ENCODE assay signal across 31 cellular contexts in genomic region chr3:65013053-65013452, GRCh38.
"Had no signal": no experiment of that assay in that cellular context is flagged by ENCODE, and none has a peak within 500 bp of the region (broad histone marks: within the 10 kb centered on the region; RNA-seq: fewer than 3 reads in every experiment).

No MANE protein-coding gene starts in this region.

- H3K36me3 Mint-ChIP-seq: naive thymus-derived CD8-positive, alpha-beta T cell; neural progenitor cell; stimulated activated memory B cell treated with anti-CD40 and anti-IgM and Interleukin-4, amounts not matched to agents 10 μg/mL and 1 μg/mL and 100 μg/mL, for 72 hours had no signal

- H3K9me3 ChIP-seq: ovary, psoas muscle, right lobe of liver, thoracic aorta, thyroid gland, tibial nerve, upper lobe of left lung had no signal

- H3K4me1 ChIP-seq: neural progenitor cell, parathyroid adenoma, psoas muscle, spleen, thyroid gland, tibial nerve, upper lobe of left lung, vagina had no signal

- FAIRE-seq: urothelium cell line had no signal

- H3K4me3 ChIP-seq: neural progenitor cell, ovary, psoas muscle, right lobe of liver, skin epidermis, smooth muscle cell, spleen, thoracic aorta, thyroid gland, tibial nerve, upper lobe of left lung, vagina had no signal

- H3K4me3 Mint-ChIP-seq: naive thymus-derived CD8-positive, alpha-beta T cell; natural killer cell treated with Interleukin-12 subunit alpha and Interleukin-12 subunit beta and Interleukin-15 and Interleukin-18, amount 100 ng/mL, for 72 hours; nephron progenitor cell; neural progenitor cell; stimulated activated memory B cell treated with anti-CD40 and anti-IgM and Interleukin-4, amounts not matched to agents 10 μg/mL and 1 μg/mL and 100 μg/mL, for 72 hours; stimulated activated naive CD8-positive, alpha-beta T cell treated with anti-CD3 and anti-CD28 coated beads, Interleukin-15, amount 100 ng/mL, for 72 hours had no signal

- H3K27me3 Mint-ChIP-seq: naive thymus-derived CD8-positive, alpha-beta T cell; natural killer cell treated with Interleukin-12 subunit alpha and Interleukin-12 subunit beta and Interleukin-15 and Interleukin-18, amount 100 ng/mL, for 72 hours; progenitor cell of endocrine pancreas; stimulated activated memory B cell treated with anti-CD40 and anti-IgM and Interleukin-4, amounts not matched to agents 10 μg/mL and 1 μg/mL and 100 μg/mL, for 72 hours; stimulated activated naive CD8-positive, alpha-beta T cell treated with anti-CD3 and anti-CD28 coated beads, Interleukin-15, amount 100 ng/mL, for 72 hours had no signal

- H3K27ac Mint-ChIP-seq: naive thymus-derived CD8-positive, alpha-beta T cell; natural killer cell treated with Interleukin-12 subunit alpha and Interleukin-12 subunit beta and Interleukin-15 and Interleukin-18, amount 100 ng/mL, for 72 hours; nephron progenitor cell; neural progenitor cell; progenitor cell of endocrine pancreas; stimulated activated memory B cell treated with anti-CD40 and anti-IgM and Interleukin-4, amounts not matched to agents 10 μg/mL and 1 μg/mL and 100 μg/mL, for 72 hours; stimulated activated naive CD8-positive, alpha-beta T cell treated with anti-CD3 and anti-CD28 coated beads, Interleukin-15, amount 100 ng/mL, for 72 hours had no signal

- ATAC-seq: naive thymus-derived CD8-positive, alpha-beta T cell; natural killer cell treated with Interleukin-12 subunit alpha and Interleukin-12 subunit beta and Interleukin-15 and Interleukin-18, amount 100 ng/mL, for 72 hours; psoas muscle; right cardiac atrium; right lobe of liver; stimulated activated memory B cell treated with anti-CD40 and anti-IgM and Interleukin-4, amounts not matched to agents 10 μg/mL and 1 μg/mL and 100 μg/mL, for 72 hours; stimulated activated naive CD8-positive, alpha-beta T cell treated with anti-CD3 and anti-CD28 coated beads, Interleukin-15, amount 100 ng/mL, for 72 hours; stimulated activated naive CD8-positive, alpha-beta T cell treated with anti-CD3 and anti-CD28 coated beads, Interleukin-15, Interleukin-2, amounts not matched to agents 100 U/mL and 50 U/mL, for 24 hours had no signal

- H3K4me1 Mint-ChIP-seq: naive thymus-derived CD8-positive, alpha-beta T cell; stimulated activated memory B cell treated with anti-CD40 and anti-IgM and Interleukin-4, amounts not matched to agents 10 μg/mL and 1 μg/mL and 100 μg/mL, for 72 hours; stimulated activated naive CD8-positive, alpha-beta T cell treated with anti-CD3 and anti-CD28 coated beads, Interleukin-15, amount 100 ng/mL, for 72 hours had no signal

- DNase-seq: naive thymus-derived CD8-positive, alpha-beta T cell; nephron progenitor cell; occipital lobe; ovary; posterior cingulate gyrus; psoas muscle; right cardiac atrium; right lobe of liver; spleen; stimulated activated CD4-positive, alpha-beta T cell treated with anti-CD3 and anti-CD28 coated beads, Interleukin-12 subunit alpha, Interleukin-12 subunit beta, amount 100 ng/mL, for 4 hours; stimulated activated CD4-positive, alpha-beta T cell treated with anti-CD3 and anti-CD28 coated beads, Interleukin-1b, Interleukin-23, amount 100 ng/mL, for 48 hours; stimulated activated CD4-positive, alpha-beta T cell treated with anti-CD3 and anti-CD28 coated beads, Interleukin-4, amount 100 ng/mL, for 1 hour; stimulated activated CD4-positive, alpha-beta T cell treated with anti-CD3 and anti-CD28 coated beads, Interleukin-4, amount 100 ng/mL, for 4 hours; stimulated activated CD8-positive, alpha-beta memory T cell treated with anti-CD3 and anti-CD28 coated beads, Interleukin-4, amount 100 ng/mL, for 48 hours; stimulated activated naive CD4-positive, alpha-beta T cell; stimulated activated naive CD8-positive, alpha-beta T cell treated with anti-CD3 and anti-CD28 coated beads, Interleukin-15, amount 100 ng/mL, for 72 hours; stimulated activated naive CD8-positive, alpha-beta T cell treated with anti-CD3 and anti-CD28 coated beads, Interleukin-15, Interleukin-2, amounts not matched to agents 100 U/mL and 50 U/mL, for 24 hours; thyroid gland; trophoblast cell; upper lobe of left lung had no signal

- H3K9ac ChIP-seq: neural progenitor cell, parathyroid adenoma had no signal

- H3K27ac ChIP-seq: neural progenitor cell, ovary, parathyroid adenoma, psoas muscle, right lobe of liver, skin epidermis, spleen, thoracic aorta, thyroid gland, tibial nerve, upper lobe of left lung, vagina had no signal

- H3K4me2 ChIP-seq: neural progenitor cell, smooth muscle cell had no signal

- H3K79me2 ChIP-seq: parathyroid adenoma had no signal

- H3K27me3 ChIP-seq: neural progenitor cell, ovary, right lobe of liver, spleen, thyroid gland, tibial nerve, upper lobe of left lung, vagina had no signal

- H2AFZ ChIP-seq: neural progenitor cell, parathyroid adenoma had no signal

- H3K36me3 ChIP-seq: neural progenitor cell, ovary, right lobe of liver, spleen, thyroid gland, vagina had no signal
